Comparison of ENCODE assay signal across 1 cellular context in the genomic region with DNA sequence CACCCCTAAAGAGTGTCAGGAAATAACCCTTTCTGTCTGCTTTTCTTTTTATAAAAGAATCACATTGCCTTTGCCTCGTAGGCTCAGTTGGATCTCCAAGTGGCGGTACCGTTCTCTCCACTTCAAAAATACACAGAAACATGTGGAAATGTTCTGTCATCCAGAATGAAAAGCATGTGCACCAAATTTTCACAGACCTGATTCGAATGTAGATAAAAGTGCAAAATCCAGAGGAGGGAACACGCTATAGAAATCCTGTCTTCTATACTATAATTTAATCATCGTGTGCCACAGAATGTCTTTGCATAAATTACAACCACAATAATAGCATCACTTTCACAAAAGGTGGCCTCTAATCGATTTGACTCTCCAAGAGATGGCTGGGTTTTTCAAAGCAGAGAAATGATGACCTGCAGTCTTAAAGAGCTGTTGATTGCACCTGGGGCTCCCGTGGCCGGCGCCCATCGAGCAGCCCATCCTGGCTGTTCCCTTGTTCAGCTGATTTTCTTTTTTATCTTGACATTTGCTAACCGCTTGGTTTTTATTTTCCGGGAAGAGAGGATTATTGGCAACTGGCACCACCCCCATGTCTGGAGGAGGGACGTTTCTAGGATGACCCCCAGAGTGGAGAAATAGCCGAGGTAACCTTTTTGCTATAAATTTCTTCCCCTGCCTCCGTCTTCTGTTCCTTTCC.
TF ChIP-seq lines count a peak whose summit lies in the region.

No MANE protein-coding gene starts in this region.

TF ChIP-seq in HepG2, 621 proteins besides CTCF, POLR2A, EP300 and RAD21:
- TF ChIP-seq FOXC1 (CRISPR knock-in tag; IDR thresholded peaks at IDR 0.05; ENCODE audit: borderline replicate concordance) (no peak), GABPA (IDR thresholded peaks at IDR 0.05; ENCODE audit: low read depth, low read length) (no peak), GABPA (CRISPR knock-in tag; IDR thresholded peaks at IDR 0.05; ENCODE audit: low read depth) (no peak), ZNF276 (CRISPR knock-in tag; IDR thresholded peaks at IDR 0.05; ENCODE audit: low read depth) (no peak), TGIF2 (CRISPR knock-in tag; IDR thresholded peaks at IDR 0.05) (no peak), ZNF746 (CRISPR knock-in tag; IDR thresholded peaks at IDR 0.05) (no peak), ZMAT3 (CRISPR knock-in tag; conservative IDR thresholded peaks at IDR 0.05) (no peak), SUZ12 (IDR thresholded peaks at IDR 0.05; ENCODE audit: low read depth, low read length) (no peak), TBL1XR1 (IDR thresholded peaks at IDR 0.05; ENCODE audit: borderline replicate concordance, low read length, partially characterized antibody) (no peak), ZKSCAN5 (CRISPR knock-in tag; IDR thresholded peaks at IDR 0.05) (no peak), ZEB1 (IDR thresholded peaks at IDR 0.05; ENCODE audit: insufficient replicate concordance, low read depth) (no peak), DPF2 (CRISPR knock-in tag; IDR thresholded peaks at IDR 0.05; ENCODE audit: borderline replicate concordance, low read depth) (no peak), YEATS2 (CRISPR knock-in tag; IDR thresholded peaks at IDR 0.05; ENCODE audit: borderline replicate concordance) (no peak), PRPF4 (IDR thresholded peaks at IDR 0.05; ENCODE audit: low read depth, low read length, poor library complexity, severe bottlenecking) (no peak), GFI1 (CRISPR knock-in tag; IDR thresholded peaks at IDR 0.05; ENCODE audit: borderline replicate concordance) (no peak)
- TF ChIP-seq, protein P1, sequence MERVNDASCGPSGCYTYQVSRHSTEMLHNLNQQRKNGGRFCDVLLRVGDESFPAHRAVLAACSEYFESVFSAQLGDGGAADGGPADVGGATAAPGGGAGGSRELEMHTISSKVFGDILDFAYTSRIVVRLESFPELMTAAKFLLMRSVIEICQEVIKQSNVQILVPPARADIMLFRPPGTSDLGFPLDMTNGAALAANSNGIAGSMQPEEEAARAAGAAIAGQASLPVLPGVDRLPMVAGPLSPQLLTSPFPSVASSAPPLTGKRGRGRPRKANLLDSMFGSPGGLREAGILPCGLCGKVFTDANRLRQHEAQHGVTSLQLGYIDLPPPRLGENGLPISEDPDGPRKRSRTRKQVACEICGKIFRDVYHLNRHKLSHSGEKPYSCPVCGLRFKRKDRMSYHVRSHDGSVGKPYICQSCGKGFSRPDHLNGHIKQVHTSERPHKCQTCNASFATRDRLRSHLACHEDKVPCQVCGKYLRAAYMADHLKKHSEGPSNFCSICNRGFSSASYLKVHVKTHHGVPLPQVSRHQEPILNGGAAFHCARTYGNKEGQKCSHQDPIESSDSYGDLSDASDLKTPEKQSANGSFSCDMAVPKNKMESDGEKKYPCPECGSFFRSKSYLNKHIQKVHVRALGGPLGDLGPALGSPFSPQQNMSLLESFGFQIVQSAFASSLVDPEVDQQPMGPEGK (CRISPR knock-in tag; IDR thresholded peaks at IDR 0.05): no peak
- TF ChIP-seq, protein P2, sequence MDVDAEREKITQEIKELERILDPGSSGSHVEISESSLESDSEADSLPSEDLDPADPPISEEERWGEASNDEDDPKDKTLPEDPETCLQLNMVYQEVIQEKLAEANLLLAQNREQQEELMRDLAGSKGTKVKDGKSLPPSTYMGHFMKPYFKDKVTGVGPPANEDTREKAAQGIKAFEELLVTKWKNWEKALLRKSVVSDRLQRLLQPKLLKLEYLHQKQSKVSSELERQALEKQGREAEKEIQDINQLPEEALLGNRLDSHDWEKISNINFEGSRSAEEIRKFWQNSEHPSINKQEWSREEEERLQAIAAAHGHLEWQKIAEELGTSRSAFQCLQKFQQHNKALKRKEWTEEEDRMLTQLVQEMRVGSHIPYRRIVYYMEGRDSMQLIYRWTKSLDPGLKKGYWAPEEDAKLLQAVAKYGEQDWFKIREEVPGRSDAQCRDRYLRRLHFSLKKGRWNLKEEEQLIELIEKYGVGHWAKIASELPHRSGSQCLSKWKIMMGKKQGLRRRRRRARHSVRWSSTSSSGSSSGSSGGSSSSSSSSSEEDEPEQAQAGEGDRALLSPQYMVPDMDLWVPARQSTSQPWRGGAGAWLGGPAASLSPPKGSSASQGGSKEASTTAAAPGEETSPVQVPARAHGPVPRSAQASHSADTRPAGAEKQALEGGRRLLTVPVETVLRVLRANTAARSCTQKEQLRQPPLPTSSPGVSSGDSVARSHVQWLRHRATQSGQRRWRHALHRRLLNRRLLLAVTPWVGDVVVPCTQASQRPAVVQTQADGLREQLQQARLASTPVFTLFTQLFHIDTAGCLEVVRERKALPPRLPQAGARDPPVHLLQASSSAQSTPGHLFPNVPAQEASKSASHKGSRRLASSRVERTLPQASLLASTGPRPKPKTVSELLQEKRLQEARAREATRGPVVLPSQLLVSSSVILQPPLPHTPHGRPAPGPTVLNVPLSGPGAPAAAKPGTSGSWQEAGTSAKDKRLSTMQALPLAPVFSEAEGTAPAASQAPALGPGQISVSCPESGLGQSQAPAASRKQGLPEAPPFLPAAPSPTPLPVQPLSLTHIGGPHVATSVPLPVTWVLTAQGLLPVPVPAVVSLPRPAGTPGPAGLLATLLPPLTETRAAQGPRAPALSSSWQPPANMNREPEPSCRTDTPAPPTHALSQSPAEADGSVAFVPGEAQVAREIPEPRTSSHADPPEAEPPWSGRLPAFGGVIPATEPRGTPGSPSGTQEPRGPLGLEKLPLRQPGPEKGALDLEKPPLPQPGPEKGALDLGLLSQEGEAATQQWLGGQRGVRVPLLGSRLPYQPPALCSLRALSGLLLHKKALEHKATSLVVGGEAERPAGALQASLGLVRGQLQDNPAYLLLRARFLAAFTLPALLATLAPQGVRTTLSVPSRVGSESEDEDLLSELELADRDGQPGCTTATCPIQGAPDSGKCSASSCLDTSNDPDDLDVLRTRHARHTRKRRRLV (CRISPR knock-in tag; IDR thresholded peaks at IDR 0.05): no peak
- TF ChIP-seq, protein P3, sequence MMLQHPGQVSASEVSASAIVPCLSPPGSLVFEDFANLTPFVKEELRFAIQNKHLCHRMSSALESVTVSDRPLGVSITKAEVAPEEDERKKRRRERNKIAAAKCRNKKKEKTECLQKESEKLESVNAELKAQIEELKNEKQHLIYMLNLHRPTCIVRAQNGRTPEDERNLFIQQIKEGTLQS (CRISPR knock-in tag; IDR thresholded peaks at IDR 0.05): no peak
